In the genomic region with DNA sequence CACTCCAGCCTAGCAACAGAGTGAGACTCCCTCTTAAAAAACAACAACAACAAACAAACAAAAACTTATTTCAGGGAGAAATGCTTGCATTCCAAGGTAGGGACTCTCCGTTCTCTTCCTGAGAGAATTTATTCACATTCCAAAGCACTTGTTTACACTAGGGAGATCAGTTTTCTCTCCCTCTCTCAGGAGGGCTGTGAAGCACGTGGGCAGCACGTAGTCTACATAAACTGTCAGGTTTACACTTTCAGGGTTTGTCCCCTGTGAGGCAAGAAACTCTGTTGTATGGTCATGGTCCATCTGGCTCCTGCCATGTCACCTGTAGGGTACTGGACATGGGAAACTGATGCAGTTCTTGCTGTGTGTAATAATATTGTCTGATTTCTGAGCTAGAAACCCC, we compare ENCODE assay signal across 1 cellular context.
TF ChIP-seq lines count a peak whose summit lies in the region.

No MANE protein-coding gene starts in this region.

TF ChIP-seq in HepG2, 621 proteins besides CTCF, POLR2A, EP300 and RAD21 (continued from another document and continues in another):
- TF ChIP-seq, protein P1, sequence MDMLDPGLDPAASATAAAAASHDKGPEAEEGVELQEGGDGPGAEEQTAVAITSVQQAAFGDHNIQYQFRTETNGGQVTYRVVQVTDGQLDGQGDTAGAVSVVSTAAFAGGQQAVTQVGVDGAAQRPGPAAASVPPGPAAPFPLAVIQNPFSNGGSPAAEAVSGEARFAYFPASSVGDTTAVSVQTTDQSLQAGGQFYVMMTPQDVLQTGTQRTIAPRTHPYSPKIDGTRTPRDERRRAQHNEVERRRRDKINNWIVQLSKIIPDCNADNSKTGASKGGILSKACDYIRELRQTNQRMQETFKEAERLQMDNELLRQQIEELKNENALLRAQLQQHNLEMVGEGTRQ (IDR thresholded peaks at IDR 0.05; ENCODE audit: low read depth, low read length): peak; percentile 17; the same call in 1 of the 2 replicates
- TF ChIP-seq, protein P1 (CRISPR knock-in tag; IDR thresholded peaks at IDR 0.05; ENCODE audit: borderline replicate concordance): peak; percentile 65; the same call in 1 of the 2 replicates
- peak; percentile 37; the same call in 1 of the 2 replicates for TF ChIP-seq POGZ (CRISPR knock-in tag; IDR thresholded peaks at IDR 0.05)
- peak; percentile 63 for TF ChIP-seq ZMYM4 (CRISPR knock-in tag; IDR thresholded peaks at IDR 0.05)
- no peak for TF ChIP-seq ZNF777 (CRISPR knock-in tag; IDR thresholded peaks at IDR 0.05)
- TF ChIP-seq ZBTB20 (CRISPR knock-in tag; IDR thresholded peaks at IDR 0.05; ENCODE audit: borderline replicate concordance, low read depth): no peak; the same call in 1 of the 2 replicates
- TF ChIP-seq KLF12 (CRISPR knock-in tag; IDR thresholded peaks at IDR 0.05; ENCODE audit: borderline replicate concordance): no peak
- TF ChIP-seq ATM (IDR thresholded peaks at IDR 0.05; ENCODE audit: borderline replicate concordance): no peak
- no peak for TF ChIP-seq IRX3 (CRISPR knock-in tag; IDR thresholded peaks at IDR 0.05; ENCODE audit: borderline replicate concordance, low read depth)
- TF ChIP-seq GLI4 (CRISPR knock-in tag; IDR thresholded peaks at IDR 0.05; ENCODE audit: borderline replicate concordance): no peak
- TF ChIP-seq, protein P2, sequence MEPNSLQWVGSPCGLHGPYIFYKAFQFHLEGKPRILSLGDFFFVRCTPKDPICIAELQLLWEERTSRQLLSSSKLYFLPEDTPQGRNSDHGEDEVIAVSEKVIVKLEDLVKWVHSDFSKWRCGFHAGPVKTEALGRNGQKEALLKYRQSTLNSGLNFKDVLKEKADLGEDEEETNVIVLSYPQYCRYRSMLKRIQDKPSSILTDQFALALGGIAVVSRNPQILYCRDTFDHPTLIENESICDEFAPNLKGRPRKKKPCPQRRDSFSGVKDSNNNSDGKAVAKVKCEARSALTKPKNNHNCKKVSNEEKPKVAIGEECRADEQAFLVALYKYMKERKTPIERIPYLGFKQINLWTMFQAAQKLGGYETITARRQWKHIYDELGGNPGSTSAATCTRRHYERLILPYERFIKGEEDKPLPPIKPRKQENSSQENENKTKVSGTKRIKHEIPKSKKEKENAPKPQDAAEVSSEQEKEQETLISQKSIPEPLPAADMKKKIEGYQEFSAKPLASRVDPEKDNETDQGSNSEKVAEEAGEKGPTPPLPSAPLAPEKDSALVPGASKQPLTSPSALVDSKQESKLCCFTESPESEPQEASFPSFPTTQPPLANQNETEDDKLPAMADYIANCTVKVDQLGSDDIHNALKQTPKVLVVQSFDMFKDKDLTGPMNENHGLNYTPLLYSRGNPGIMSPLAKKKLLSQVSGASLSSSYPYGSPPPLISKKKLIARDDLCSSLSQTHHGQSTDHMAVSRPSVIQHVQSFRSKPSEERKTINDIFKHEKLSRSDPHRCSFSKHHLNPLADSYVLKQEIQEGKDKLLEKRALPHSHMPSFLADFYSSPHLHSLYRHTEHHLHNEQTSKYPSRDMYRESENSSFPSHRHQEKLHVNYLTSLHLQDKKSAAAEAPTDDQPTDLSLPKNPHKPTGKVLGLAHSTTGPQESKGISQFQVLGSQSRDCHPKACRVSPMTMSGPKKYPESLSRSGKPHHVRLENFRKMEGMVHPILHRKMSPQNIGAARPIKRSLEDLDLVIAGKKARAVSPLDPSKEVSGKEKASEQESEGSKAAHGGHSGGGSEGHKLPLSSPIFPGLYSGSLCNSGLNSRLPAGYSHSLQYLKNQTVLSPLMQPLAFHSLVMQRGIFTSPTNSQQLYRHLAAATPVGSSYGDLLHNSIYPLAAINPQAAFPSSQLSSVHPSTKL (CRISPR knock-in tag; IDR thresholded peaks at IDR 0.05): peak; percentile 75
- TF ChIP-seq, protein P3, sequence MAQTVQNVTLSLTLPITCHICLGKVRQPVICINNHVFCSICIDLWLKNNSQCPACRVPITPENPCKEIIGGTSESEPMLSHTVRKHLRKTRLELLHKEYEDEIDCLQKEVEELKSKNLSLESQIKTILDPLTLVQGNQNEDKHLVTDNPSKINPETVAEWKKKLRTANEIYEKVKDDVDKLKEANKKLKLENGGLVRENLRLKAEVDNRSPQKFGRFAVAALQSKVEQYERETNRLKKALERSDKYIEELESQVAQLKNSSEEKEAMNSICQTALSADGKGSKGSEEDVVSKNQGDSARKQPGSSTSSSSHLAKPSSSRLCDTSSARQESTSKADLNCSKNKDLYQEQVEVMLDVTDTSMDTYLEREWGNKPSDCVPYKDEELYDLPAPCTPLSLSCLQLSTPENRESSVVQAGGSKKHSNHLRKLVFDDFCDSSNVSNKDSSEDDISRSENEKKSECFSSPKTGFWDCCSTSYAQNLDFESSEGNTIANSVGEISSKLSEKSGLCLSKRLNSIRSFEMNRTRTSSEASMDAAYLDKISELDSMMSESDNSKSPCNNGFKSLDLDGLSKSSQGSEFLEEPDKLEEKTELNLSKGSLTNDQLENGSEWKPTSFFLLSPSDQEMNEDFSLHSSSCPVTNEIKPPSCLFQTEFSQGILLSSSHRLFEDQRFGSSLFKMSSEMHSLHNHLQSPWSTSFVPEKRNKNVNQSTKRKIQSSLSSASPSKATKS (CRISPR knock-in tag; IDR thresholded peaks at IDR 0.05): no peak
- TF ChIP-seq, protein P4, sequence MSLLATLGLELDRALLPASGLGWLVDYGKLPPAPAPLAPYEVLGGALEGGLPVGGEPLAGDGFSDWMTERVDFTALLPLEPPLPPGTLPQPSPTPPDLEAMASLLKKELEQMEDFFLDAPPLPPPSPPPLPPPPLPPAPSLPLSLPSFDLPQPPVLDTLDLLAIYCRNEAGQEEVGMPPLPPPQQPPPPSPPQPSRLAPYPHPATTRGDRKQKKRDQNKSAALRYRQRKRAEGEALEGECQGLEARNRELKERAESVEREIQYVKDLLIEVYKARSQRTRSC (CRISPR knock-in tag; IDR thresholded peaks at IDR 0.05; ENCODE audit: low read depth): no peak
- no peak for TF ChIP-seq ZNF484 (CRISPR knock-in tag; IDR thresholded peaks at IDR 0.05; ENCODE audit: borderline replicate concordance, low read depth)
- TF ChIP-seq, protein P5, sequence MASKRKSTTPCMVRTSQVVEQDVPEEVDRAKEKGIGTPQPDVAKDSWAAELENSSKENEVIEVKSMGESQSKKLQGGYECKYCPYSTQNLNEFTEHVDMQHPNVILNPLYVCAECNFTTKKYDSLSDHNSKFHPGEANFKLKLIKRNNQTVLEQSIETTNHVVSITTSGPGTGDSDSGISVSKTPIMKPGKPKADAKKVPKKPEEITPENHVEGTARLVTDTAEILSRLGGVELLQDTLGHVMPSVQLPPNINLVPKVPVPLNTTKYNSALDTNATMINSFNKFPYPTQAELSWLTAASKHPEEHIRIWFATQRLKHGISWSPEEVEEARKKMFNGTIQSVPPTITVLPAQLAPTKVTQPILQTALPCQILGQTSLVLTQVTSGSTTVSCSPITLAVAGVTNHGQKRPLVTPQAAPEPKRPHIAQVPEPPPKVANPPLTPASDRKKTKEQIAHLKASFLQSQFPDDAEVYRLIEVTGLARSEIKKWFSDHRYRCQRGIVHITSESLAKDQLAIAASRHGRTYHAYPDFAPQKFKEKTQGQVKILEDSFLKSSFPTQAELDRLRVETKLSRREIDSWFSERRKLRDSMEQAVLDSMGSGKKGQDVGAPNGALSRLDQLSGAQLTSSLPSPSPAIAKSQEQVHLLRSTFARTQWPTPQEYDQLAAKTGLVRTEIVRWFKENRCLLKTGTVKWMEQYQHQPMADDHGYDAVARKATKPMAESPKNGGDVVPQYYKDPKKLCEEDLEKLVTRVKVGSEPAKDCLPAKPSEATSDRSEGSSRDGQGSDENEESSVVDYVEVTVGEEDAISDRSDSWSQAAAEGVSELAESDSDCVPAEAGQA (IDR thresholded peaks at IDR 0.05; ENCODE audit: low read depth): no peak
- TF ChIP-seq, protein P5 (CRISPR knock-in tag; IDR thresholded peaks at IDR 0.05; ENCODE audit: borderline replicate concordance): no peak
- TF ChIP-seq, protein P6, sequence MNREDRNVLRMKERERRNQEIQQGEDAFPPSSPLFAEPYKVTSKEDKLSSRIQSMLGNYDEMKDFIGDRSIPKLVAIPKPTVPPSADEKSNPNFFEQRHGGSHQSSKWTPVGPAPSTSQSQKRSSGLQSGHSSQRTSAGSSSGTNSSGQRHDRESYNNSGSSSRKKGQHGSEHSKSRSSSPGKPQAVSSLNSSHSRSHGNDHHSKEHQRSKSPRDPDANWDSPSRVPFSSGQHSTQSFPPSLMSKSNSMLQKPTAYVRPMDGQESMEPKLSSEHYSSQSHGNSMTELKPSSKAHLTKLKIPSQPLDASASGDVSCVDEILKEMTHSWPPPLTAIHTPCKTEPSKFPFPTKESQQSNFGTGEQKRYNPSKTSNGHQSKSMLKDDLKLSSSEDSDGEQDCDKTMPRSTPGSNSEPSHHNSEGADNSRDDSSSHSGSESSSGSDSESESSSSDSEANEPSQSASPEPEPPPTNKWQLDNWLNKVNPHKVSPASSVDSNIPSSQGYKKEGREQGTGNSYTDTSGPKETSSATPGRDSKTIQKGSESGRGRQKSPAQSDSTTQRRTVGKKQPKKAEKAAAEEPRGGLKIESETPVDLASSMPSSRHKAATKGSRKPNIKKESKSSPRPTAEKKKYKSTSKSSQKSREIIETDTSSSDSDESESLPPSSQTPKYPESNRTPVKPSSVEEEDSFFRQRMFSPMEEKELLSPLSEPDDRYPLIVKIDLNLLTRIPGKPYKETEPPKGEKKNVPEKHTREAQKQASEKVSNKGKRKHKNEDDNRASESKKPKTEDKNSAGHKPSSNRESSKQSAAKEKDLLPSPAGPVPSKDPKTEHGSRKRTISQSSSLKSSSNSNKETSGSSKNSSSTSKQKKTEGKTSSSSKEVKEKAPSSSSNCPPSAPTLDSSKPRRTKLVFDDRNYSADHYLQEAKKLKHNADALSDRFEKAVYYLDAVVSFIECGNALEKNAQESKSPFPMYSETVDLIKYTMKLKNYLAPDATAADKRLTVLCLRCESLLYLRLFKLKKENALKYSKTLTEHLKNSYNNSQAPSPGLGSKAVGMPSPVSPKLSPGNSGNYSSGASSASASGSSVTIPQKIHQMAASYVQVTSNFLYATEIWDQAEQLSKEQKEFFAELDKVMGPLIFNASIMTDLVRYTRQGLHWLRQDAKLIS (CRISPR knock-in tag; IDR thresholded peaks at IDR 0.05): no peak
- TF ChIP-seq HDAC2 (CRISPR knock-in tag; IDR thresholded peaks at IDR 0.05): peak; percentile 58
- TF ChIP-seq, protein P7, sequence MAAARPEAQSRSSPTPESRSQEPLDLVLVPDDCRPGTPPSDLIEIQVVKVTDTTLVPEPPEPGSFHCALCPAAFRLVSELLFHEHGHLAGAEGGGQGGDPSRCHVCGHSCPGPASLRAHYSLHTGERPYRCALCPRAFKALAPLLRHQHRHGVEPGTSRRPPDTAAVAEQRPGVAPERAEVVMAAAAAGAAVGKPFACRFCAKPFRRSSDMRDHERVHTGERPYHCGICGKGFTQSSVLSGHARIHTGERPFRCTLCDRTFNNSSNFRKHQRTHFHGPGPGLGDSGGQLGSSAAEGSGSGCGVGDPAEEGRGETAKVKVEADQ (CRISPR knock-in tag; IDR thresholded peaks at IDR 0.05; ENCODE audit: borderline replicate concordance): no peak
- TF ChIP-seq, protein P8, sequence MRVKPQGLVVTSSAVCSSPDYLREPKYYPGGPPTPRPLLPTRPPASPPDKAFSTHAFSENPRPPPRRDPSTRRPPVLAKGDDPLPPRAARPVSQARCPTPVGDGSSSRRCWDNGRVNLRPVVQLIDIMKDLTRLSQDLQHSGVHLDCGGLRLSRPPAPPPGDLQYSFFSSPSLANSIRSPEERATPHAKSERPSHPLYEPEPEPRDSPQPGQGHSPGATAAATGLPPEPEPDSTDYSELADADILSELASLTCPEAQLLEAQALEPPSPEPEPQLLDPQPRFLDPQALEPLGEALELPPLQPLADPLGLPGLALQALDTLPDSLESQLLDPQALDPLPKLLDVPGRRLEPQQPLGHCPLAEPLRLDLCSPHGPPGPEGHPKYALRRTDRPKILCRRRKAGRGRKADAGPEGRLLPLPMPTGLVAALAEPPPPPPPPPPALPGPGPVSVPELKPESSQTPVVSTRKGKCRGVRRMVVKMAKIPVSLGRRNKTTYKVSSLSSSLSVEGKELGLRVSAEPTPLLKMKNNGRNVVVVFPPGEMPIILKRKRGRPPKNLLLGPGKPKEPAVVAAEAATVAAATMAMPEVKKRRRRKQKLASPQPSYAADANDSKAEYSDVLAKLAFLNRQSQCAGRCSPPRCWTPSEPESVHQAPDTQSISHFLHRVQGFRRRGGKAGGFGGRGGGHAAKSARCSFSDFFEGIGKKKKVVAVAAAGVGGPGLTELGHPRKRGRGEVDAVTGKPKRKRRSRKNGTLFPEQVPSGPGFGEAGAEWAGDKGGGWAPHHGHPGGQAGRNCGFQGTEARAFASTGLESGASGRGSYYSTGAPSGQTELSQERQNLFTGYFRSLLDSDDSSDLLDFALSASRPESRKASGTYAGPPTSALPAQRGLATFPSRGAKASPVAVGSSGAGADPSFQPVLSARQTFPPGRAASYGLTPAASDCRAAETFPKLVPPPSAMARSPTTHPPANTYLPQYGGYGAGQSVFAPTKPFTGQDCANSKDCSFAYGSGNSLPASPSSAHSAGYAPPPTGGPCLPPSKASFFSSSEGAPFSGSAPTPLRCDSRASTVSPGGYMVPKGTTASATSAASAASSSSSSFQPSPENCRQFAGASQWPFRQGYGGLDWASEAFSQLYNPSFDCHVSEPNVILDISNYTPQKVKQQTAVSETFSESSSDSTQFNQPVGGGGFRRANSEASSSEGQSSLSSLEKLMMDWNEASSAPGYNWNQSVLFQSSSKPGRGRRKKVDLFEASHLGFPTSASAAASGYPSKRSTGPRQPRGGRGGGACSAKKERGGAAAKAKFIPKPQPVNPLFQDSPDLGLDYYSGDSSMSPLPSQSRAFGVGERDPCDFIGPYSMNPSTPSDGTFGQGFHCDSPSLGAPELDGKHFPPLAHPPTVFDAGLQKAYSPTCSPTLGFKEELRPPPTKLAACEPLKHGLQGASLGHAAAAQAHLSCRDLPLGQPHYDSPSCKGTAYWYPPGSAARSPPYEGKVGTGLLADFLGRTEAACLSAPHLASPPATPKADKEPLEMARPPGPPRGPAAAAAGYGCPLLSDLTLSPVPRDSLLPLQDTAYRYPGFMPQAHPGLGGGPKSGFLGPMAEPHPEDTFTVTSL (CRISPR knock-in tag; IDR thresholded peaks at IDR 0.05; ENCODE audit: borderline replicate concordance): peak; percentile 62; the same call in 1 of the 2 replicates
- no peak for TF ChIP-seq ZNF891 (CRISPR knock-in tag; IDR thresholded peaks at IDR 0.05)
- no peak for TF ChIP-seq SSRP1 (CRISPR knock-in tag; IDR thresholded peaks at IDR 0.05)
- TF ChIP-seq ZBTB7A (CRISPR knock-in tag; IDR thresholded peaks at IDR 0.05): peak; percentile 34; the same call in 1 of the 2 replicates
